Comparison of ENCODE assay signal across 18 cellular contexts in genomic region chr5:96315431-96315830, GRCh38.
DNase-seq lines count a peak whose midpoint lies in the region; ATAC-seq lines count a peak whose summit lies in the region.
"Had no signal": no experiment of that assay in that cellular context is flagged by ENCODE, and none has a peak within 500 bp of the region (broad histone marks: within the 10 kb centered on the region; RNA-seq: fewer than 3 reads in every experiment).

No MANE protein-coding gene starts in this region.

- intact Hi-C loops in activated T-helper 1 cell treated with anti-CD3 and anti-CD28 coated beads, Interleukin-12 subunit alpha, Interleukin-12 subunit beta, Interleukin-2, Interleukin-4 antibody, amounts not matched to agents 30 ng/mL and 10 ng/mL and 1 ng/mL, durations not matched to agents 14 hours and 24 hours and 36 hours (cut with micrococcal nuclease) = no loop called here

- ATAC-seq in GM18858 (IDR thresholded peaks at IDR 0.05; ENCODE audit: unreplicated experiment) (peak; percentile 52), GM21423 (IDR thresholded peaks at IDR 0.05; ENCODE audit: unreplicated experiment) (peak; percentile 51), HG02885 (IDR thresholded peaks at IDR 0.05; ENCODE audit: poor library complexity, unreplicated experiment) (peak; percentile 76), HG03565 (IDR thresholded peaks at IDR 0.05; ENCODE audit: unreplicated experiment) (peak; percentile 46), HG03097 (IDR thresholded peaks at IDR 0.05; ENCODE audit: low FRiP score, unreplicated experiment) (no peak)
- ATAC-seq: effector memory CD8-positive, alpha-beta T cell; Panc1; right cardiac atrium; upper lobe of right lung; WTC11 had no signal

- H3K27ac Mint-ChIP-seq in activated T-helper 1 cell treated with anti-CD3 and anti-CD28 coated beads, Interleukin-12 subunit alpha, Interleukin-12 subunit beta, Interleukin-2, Interleukin-4 antibody, amounts not matched to agents 30 ng/mL and 10 ng/mL and 1 ng/mL, durations not matched to agents 14 hours and 24 hours and 36 hours = no peak overlapping the region
- H3K27ac Mint-ChIP-seq: activated naive CD4-positive, alpha-beta T cell treated with anti-CD3 and anti-CD28 coated beads, Interleukin-2, amount 50 U/mL, for 24 hours; effector memory CD8-positive, alpha-beta T cell; nephron progenitor cell; WTC11 had no signal

- DNase-seq in AG20443 (ENCODE audit: low spot score) (no peak), OCI-M2 (lab: John Stamatoyannopoulos, UW; ENCODE audit: unreplicated experiment) (no peak)
- DNase-seq in activated T-helper 1 cell treated with anti-CD3 and anti-CD28 coated beads, Interleukin-12 subunit alpha, Interleukin-12 subunit beta, Interleukin-2, Interleukin-4 antibody, amounts not matched to agents 30 ng/mL and 10 ng/mL and 1 ng/mL, durations not matched to agents 14 hours and 24 hours and 36 hours (ENCODE audit: low spot score) = no peak
- DNase-seq: Calu3; effector memory CD8-positive, alpha-beta T cell; NCI-H1417; nephron progenitor cell; right cardiac atrium; stimulated activated CD4-positive, alpha-beta T cell treated with anti-CD3 and anti-CD28 coated beads, Interleukin-4, amount 100 ng/mL, for 1 hour; upper lobe of right lung had no signal

- H3K36me3 Mint-ChIP-seq in activated T-helper 1 cell treated with anti-CD3 and anti-CD28 coated beads, Interleukin-12 subunit alpha, Interleukin-12 subunit beta, Interleukin-2, Interleukin-4 antibody, amounts not matched to agents 30 ng/mL and 10 ng/mL and 1 ng/mL, durations not matched to agents 14 hours and 24 hours and 36 hours (ENCODE audit: low read depth) = no peaks in the 10 kb centered on the region

- H3K4me3 Mint-ChIP-seq in activated T-helper 1 cell treated with anti-CD3 and anti-CD28 coated beads, Interleukin-12 subunit alpha, Interleukin-12 subunit beta, Interleukin-2, Interleukin-4 antibody, amounts not matched to agents 30 ng/mL and 10 ng/mL and 1 ng/mL, durations not matched to agents 14 hours and 24 hours and 36 hours = no peak overlapping the region
- H3K4me3 Mint-ChIP-seq: activated naive CD4-positive, alpha-beta T cell treated with anti-CD3 and anti-CD28 coated beads, Interleukin-2, amount 50 U/mL, for 24 hours; effector memory CD8-positive, alpha-beta T cell; nephron progenitor cell; WTC11 had no signal

- no peaks in the 10 kb centered on the region for H3K4me1 Mint-ChIP-seq in activated T-helper 1 cell treated with anti-CD3 and anti-CD28 coated beads, Interleukin-12 subunit alpha, Interleukin-12 subunit beta, Interleukin-2, Interleukin-4 antibody, amounts not matched to agents 30 ng/mL and 10 ng/mL and 1 ng/mL, durations not matched to agents 14 hours and 24 hours and 36 hours (ENCODE audit: low read depth)
- H3K4me1 Mint-ChIP-seq: activated naive CD4-positive, alpha-beta T cell treated with anti-CD3 and anti-CD28 coated beads, Interleukin-2, amount 50 U/mL, for 24 hours; nephron progenitor cell had no signal

- peaks cover 23% of the 10 kb centered on the region for H3K9me3 Mint-ChIP-seq in activated T-helper 1 cell treated with anti-CD3 and anti-CD28 coated beads, Interleukin-12 subunit alpha, Interleukin-12 subunit beta, Interleukin-2, Interleukin-4 antibody, amounts not matched to agents 30 ng/mL and 10 ng/mL and 1 ng/mL, durations not matched to agents 14 hours and 24 hours and 36 hours

- H3K27me3 Mint-ChIP-seq in activated T-helper 1 cell treated with anti-CD3 and anti-CD28 coated beads, Interleukin-12 subunit alpha, Interleukin-12 subunit beta, Interleukin-2, Interleukin-4 antibody, amounts not matched to agents 30 ng/mL and 10 ng/mL and 1 ng/mL, durations not matched to agents 14 hours and 24 hours and 36 hours (ENCODE audit: insufficient read depth) = peaks cover 11% of the 10 kb centered on the region
